In genomic region chrX:48696301-48697181, GRCh38 we compare ENCODE assay signal across 8 cellular contexts. TPM values are rescaled to one million over a fixed set of nuclear protein-coding genes. Genes with fewer than 3 reads are reported as not detected.
DNase-seq lines count a peak whose midpoint lies in the region; ATAC-seq, FAIRE-seq and TF ChIP-seq lines count a peak whose summit lies in the region.

A gene with protein sequence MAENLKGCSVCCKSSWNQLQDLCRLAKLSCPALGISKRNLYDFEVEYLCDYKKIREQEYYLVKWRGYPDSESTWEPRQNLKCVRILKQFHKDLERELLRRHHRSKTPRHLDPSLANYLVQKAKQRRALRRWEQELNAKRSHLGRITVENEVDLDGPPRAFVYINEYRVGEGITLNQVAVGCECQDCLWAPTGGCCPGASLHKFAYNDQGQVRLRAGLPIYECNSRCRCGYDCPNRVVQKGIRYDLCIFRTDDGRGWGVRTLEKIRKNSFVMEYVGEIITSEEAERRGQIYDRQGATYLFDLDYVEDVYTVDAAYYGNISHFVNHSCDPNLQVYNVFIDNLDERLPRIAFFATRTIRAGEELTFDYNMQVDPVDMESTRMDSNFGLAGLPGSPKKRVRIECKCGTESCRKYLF (plus strand): TSS chrX:48696734. CDS start chrX:48696785, 51 bp downstream.

- no peaks in the 10 kb centered on the region for H3K9me2 ChIP-seq in OCI-LY7 (ENCODE audit: insufficient read depth, low read length)

- no peaks in the 10 kb centered on the region for H3K27me3 Mint-ChIP-seq in IgD-negative memory B cell

- H3K4me1 Mint-ChIP-seq in IgD-negative memory B cell, result peaks cover 0 to 13% (median 9%) of the 10 kb centered on the region in 3 donors

- H3K4me1 ChIP-seq in OCI-LY7 (ENCODE audit: insufficient read depth, low read length, poor library complexity, severe bottlenecking), result peaks cover 17% of the 10 kb centered on the region
- peaks cover 5% of the 10 kb centered on the region for H3K4me1 ChIP-seq in endothelial cell of umbilical vein (ENCODE audit: control insufficient read depth, extremely low read depth, insufficient read depth, low read length)
- H3K4me1 ChIP-seq in mononuclear cell (ENCODE audit: insufficient read depth, low read length), result peaks cover 20% of the 10 kb centered on the region

- H3K27me3 ChIP-seq in endothelial cell of umbilical vein (ENCODE audit: control insufficient read depth in 2 of 2, insufficient read depth in 2 of 2, low read length in 2 of 2) (no peaks in the 10 kb centered on the region), mononuclear cell (ENCODE audit: insufficient read depth, low read length) (no peaks in the 10 kb centered on the region)

- H2AFZ ChIP-seq in OCI-LY7 (ENCODE audit: low read length) (peak within 1 kb of the TSS; percentile 48; the same call in 1 of the 2 replicates), endothelial cell of umbilical vein (ENCODE audit: low read depth, low read length) (peak within 1 kb of the TSS; percentile 78)

- peak; percentile 96 for FAIRE-seq in endothelial cell of umbilical vein (lab: Jason Lieb, UNC)

- ATAC-seq in GM21576 (IDR thresholded peaks at IDR 0.05; ENCODE audit: unreplicated experiment), result peak; percentile 86

- H3K4me3 Mint-ChIP-seq in IgD-negative memory B cell, result peak within 1 kb of the TSS; percentile 78 to 95 (median 90)

- peak; percentile 59 for DNase-seq in DMS153 (lab: John Stamatoyannopoulos, UW)
- DNase-seq in OCI-LY7 (ENCODE audit: low spot score), result peak; percentile 91
- peak; percentile 87 for DNase-seq in activated CD8-positive, alpha-beta memory T cell treated with anti-CD3 and anti-CD28 coated beads, Interleukin-2, amount 50 U/mL, for 48 hours
- peak; percentile 87 for DNase-seq in endothelial cell of umbilical vein (ENCODE audit: low read depth, low spot score)
- peak; percentile 72 to 73 for DNase-seq in stimulated activated CD8-positive, alpha-beta memory T cell treated with anti-CD3 and anti-CD28 coated beads, Interleukin-2, amount 100 ng/mL, for 48 hours (ENCODE audit: low read depth in 2 of 2)

- POLR2A ChIA-PET in OCI-LY7 (lab: Charles Lee), result interaction anchor here (0.6 to 1.4 kb wide), 2 partner anchors 13 to 167 kb away, joined by 4 to 7 read pairs; partner anchors contain the start of gene WAS
- POLR2A ChIA-PET in endothelial cell of umbilical vein (lab: Charles Lee), result no interaction called here

- no peaks in the 10 kb centered on the region for H3K9me1 ChIP-seq in endothelial cell of umbilical vein (replicated peaks; ENCODE audit: control insufficient read depth, extremely low read depth, insufficient read depth, low read length)

- H3K36me3 ChIP-seq in OCI-LY7 (ENCODE audit: insufficient read depth, low read length) (peaks cover 32% of the 10 kb centered on the region), endothelial cell of umbilical vein (ENCODE audit: control insufficient read depth in 2 of 2, extremely low read depth in 1 of 2, insufficient read depth in 2 of 2, low read length in 2 of 2) (peaks cover 0 to 7% of the 10 kb centered on the region in 2 experiments)

- no peaks in the 10 kb centered on the region for H4K20me1 ChIP-seq in OCI-LY7 (ENCODE audit: insufficient read depth, low read length)
- H4K20me1 ChIP-seq in endothelial cell of umbilical vein (replicated peaks; ENCODE audit: control insufficient read depth, extremely low read depth, insufficient read depth, low read length), result no peaks in the 10 kb centered on the region

- BruUV-seq in OCI-LY7 (replicated peaks; lab: Mats Ljungman, UMichigan) (no TSS peak), endothelial cell of umbilical vein (replicated peaks; lab: Mats Ljungman, UMichigan) (no TSS peak)

- H3K9me3 Mint-ChIP-seq in IgD-negative memory B cell, result no peaks in the 10 kb centered on the region

- no peaks in the 10 kb centered on the region for H3K36me3 Mint-ChIP-seq in IgD-negative memory B cell

- H3K4me3 ChIP-seq in OCI-LY7 (ENCODE audit: low read depth, low read length, poor library complexity, severe bottlenecking) (peak within 1 kb of the TSS; percentile 98), endothelial cell of umbilical vein (replicated peaks in 1 of 3; ENCODE audit: insufficient read depth in 1 of 3, low read depth in 1 of 3, low read length in 3 of 3) (peak within 1 kb of the TSS; percentile 60 to 76 (median 72)), mononuclear cell (ENCODE audit: low read length) (peak within 1 kb of the TSS; percentile 55)

- CTCF ChIA-PET in OCI-LY7 (lab: Charles Lee; ENCODE audit: unreplicated experiment) (no interaction called here), endothelial cell of umbilical vein (lab: Charles Lee) (no interaction called here)

- intact Hi-C loops in OCI-LY7 (cut with micrococcal nuclease; ENCODE audit: unreplicated experiment), result loop anchor here (1.0 to 2.0 kb wide), 3 partner anchors 13 to 48 kb away; partner anchors contain the start of gene WAS
- intact Hi-C loops in endothelial cell of umbilical vein (cut with micrococcal nuclease), result loop anchor here (1.0 to 2.0 kb wide), 5 partner anchors 20 to 201 kb away; partner anchors contain the start of genes PQBP1, TIMM17B and WDR13

- H3K9ac ChIP-seq in endothelial cell of umbilical vein (replicated peaks; ENCODE audit: extremely low read depth, insufficient read depth, low read length), result peak within 1 kb of the TSS; percentile 88

- H3K27ac Mint-ChIP-seq in IgD-negative memory B cell, result peak within 1 kb of the TSS; percentile 54 to 85 (median 76)

- H3K4me2 ChIP-seq in OCI-LY7 (ENCODE audit: low read length) (peak within 1 kb of the TSS; percentile 93), endothelial cell of umbilical vein (ENCODE audit: insufficient read depth, low read length) (peak within 1 kb of the TSS; percentile 84)

- peaks cover 25% of the 10 kb centered on the region for H3K79me2 ChIP-seq in OCI-LY7 (ENCODE audit: insufficient read depth, low read depth, low read length)
- H3K79me2 ChIP-seq in endothelial cell of umbilical vein (ENCODE audit: control insufficient read depth, insufficient read depth, low read length), result peaks cover 24% of the 10 kb centered on the region

- H3K9me3 ChIP-seq in OCI-LY7 (ENCODE audit: low read length) (no peaks in the 10 kb centered on the region), endothelial cell of umbilical vein (replicated peaks; ENCODE audit: control insufficient read depth, insufficient read depth, low read length) (no peaks in the 10 kb centered on the region), mononuclear cell (ENCODE audit: low read depth, low read length) (no peaks in the 10 kb centered on the region)

- H3K27ac ChIP-seq in OCI-LY7 (ENCODE audit: low read depth, low read length, poor library complexity, severe bottlenecking), result peak within 1 kb of the TSS; percentile 75
- peak within 1 kb of the TSS; percentile 57 for H3K27ac ChIP-seq in endothelial cell of umbilical vein (ENCODE audit: insufficient read depth, low read depth, low read length)

- dilution Hi-C loops in endothelial cell of umbilical vein (cut with MboI; ENCODE audit: extremely low pct_ligation_motif_present, low sequenced_read_pairs), result no loop called here

- no peak for TF ChIP-seq CTCF in OCI-LY7 (conservative IDR thresholded peaks at IDR 0.05; ENCODE audit: low read length)
- no peak for TF ChIP-seq CTCF in endothelial cell of umbilical vein (IDR thresholded peaks at IDR 0.05; ENCODE audit: extremely low read depth in 1 of 2, insufficient read depth in 1 of 2, low read depth in 1 of 2, low read length in 2 of 2)

- TF ChIP-seq POLR2A in endothelial cell of umbilical vein (IDR thresholded peaks at IDR 0.05; ENCODE audit: low read depth, low read length), result peak; percentile 80

TF ChIP-seq in endothelial cell of umbilical vein, 7 proteins besides CTCF, POLR2A, EP300 and RAD21:
- TF ChIP-seq JUN (IDR thresholded peaks at IDR 0.05; ENCODE audit: borderline replicate concordance, insufficient read depth, insufficient read length, low read depth), result no peak
- peak; percentile 20 for TF ChIP-seq POLR2AphosphoS5 (IDR thresholded peaks at IDR 0.05; ENCODE audit: insufficient read depth, low read depth, low read length)
- no peak for TF ChIP-seq MYC (IDR thresholded peaks at IDR 0.05; ENCODE audit: low read depth, low read length)

RNA-seq across cellular contexts. Expression of the gene that starts here (rescaled TPM):
- polyA plus RNA-seq in IgD-negative memory B cell, result 8.6 TPM
- 21.1 and 27.0 TPM in 2 replicates for total RNA-seq in OCI-LY7 (2014; rRNA removed; shearing (Covaris generic))
- total RNA-seq in OCI-LY7 (2022), result 33.0 and 34.2 TPM in 2 replicates
- 18.2 and 20.0 TPM in 2 replicates for total RNA-seq in endothelial cell of umbilical vein
- 19.0 and 22.0 TPM in 2 replicates for polyA plus RNA-seq in endothelial cell of umbilical vein
- polyA plus RNA-seq in endothelial cell of umbilical vein (2011; cell fraction: cytosol; rRNA removed), result 12.9 and 13.6 TPM in 2 replicates
- 13.3 and 20.0 TPM in 2 replicates for polyA plus RNA-seq in endothelial cell of umbilical vein (2011; cell fraction: nucleus; rRNA removed)
- polyA plus RNA-seq in endothelial cell of umbilical vein (2012), result 7.7 and 13.0 TPM in 2 replicates
- polyA minus RNA-seq in endothelial cell of umbilical vein, result 13.5 and 14.9 TPM in 2 replicates
- polyA minus RNA-seq in endothelial cell of umbilical vein (2011; cell fraction: cytosol; rRNA and poly(A)+ RNA removed), result 38.1 TPM
- polyA minus RNA-seq in endothelial cell of umbilical vein (2011; cell fraction: nucleus; rRNA and poly(A)+ RNA removed), result 8.8 and 9.0 TPM in 2 replicates
- 7.0 TPM for total RNA-seq in mononuclear cell

Comparison
In these comparisons a context has a peak if more than half of its experiments do, and no peak if none do; other contexts are left out.
1. Peak in every context shown above with its lines: DNase-seq, ATAC-seq, H3K4me3 ChIP-seq and H3K27ac ChIP-seq.